Comparison of ENCODE assay signal across 11 cellular contexts in the genomic region with DNA sequence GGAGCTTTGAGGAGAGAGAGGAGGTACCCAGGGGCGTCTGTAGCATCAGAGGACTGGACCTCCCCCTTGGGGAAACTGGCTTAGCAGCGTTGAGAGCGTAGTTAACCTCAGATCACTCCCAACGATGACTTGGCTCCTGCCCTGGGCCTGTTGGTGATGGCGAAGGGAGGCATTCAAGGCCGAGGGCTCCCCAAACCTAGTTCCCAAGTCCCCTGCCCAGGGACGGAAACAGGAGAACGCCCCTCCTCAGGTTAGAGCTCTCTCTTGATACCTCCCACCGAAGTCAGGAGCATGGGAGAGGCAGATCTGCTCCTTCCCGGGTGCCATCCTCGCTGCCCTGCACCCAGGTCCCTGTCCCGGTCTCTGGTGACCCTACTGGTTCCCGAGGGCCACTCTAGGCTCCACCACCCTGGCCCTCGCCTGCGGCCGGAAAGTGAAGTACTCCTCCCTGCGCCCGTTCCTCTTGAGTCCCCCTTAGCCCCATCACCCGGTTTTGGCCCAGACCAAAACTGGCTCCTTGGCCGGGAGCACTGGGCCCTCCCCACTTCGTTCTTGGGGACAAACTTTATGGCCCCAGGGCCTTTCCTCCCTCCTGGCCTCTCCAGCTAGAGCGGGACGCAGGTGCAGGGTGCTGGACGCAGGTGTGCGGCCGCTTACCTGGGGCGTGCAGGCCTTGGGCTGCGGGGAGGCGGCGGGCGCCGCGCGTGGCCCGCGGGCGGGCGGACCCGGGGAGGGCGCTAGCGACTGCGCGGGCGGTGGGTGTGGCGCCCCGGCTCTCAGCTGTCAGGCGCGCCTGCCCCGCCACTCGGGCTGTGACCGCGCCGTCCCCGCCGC. TPM values are rescaled to one million over a fixed set of nuclear protein-coding genes. Genes with fewer than 3 reads are reported as not detected.
A peak's percentile ranks its signal among the peaks of the same experiment; 100 is the strongest.
DNase-seq lines count a peak whose midpoint lies in the region; ATAC-seq and TF ChIP-seq lines count a peak whose summit lies in the region.
"Had no signal": no experiment of that assay in that cellular context is flagged by ENCODE, and none has a peak within 500 bp of the region (broad histone marks: within the 10 kb centered on the region; RNA-seq: fewer than 3 reads in every experiment).

No MANE protein-coding gene starts in this region.

- no peak for DNase-seq in activated T-cell treated with anti-CD3 and anti-CD28 coated beads, Interleukin-2, amount 50 U/mL, for 24 hours
- DNase-seq in activated T-cell treated with anti-CD3 and anti-CD28 coated beads for 4 hours (no peak), NCI-H774 (lab: John Stamatoyannopoulos, UW) (peak; percentile 19), glutamatergic neuron (no peak), NCI-H1436 (lab: John Stamatoyannopoulos, UW) (no peak)
- no peak for DNase-seq in stimulated activated naive B cell treated with anti-CD40 and anti-IgM and Interleukin-4, amounts not matched to agents 10 μg/mL and 1 μg/mL and 100 μg/mL, for 72 hours
- DNase-seq: stimulated activated naive CD4-positive, alpha-beta T cell had no signal

- no peak overlapping the region for H3K27ac Mint-ChIP-seq in activated T-cell treated with anti-CD3 and anti-CD28 coated beads, Interleukin-2, amount 50 U/mL, for 24 hours
- no peak overlapping the region for H3K27ac Mint-ChIP-seq in glutamatergic neuron (ENCODE audit: unreplicated experiment)
- H3K27ac Mint-ChIP-seq in stimulated activated naive B cell treated with anti-CD40 and anti-IgM and Interleukin-4, amounts not matched to agents 10 μg/mL and 1 μg/mL and 100 μg/mL, for 72 hours, result peak overlapping the region; percentile 85

- peak; percentile 12 to 28 for ATAC-seq in stimulated activated naive B cell treated with anti-CD40 and anti-IgM and Interleukin-4, amounts not matched to agents 10 μg/mL and 1 μg/mL and 100 μg/mL, for 72 hours (replicated peaks)
- ATAC-seq in HG02870 (IDR thresholded peaks at IDR 0.05; ENCODE audit: unreplicated experiment) (no peak), HG02981 (IDR thresholded peaks at IDR 0.05; ENCODE audit: unreplicated experiment) (no peak)
- ATAC-seq: right lobe of liver had no signal

- no peaks in the 10 kb centered on the region for H3K9me3 Mint-ChIP-seq in activated T-cell treated with anti-CD3 and anti-CD28 coated beads, Interleukin-2, amount 50 U/mL, for 24 hours
- peaks cover 16% of the 10 kb centered on the region for H3K9me3 Mint-ChIP-seq in glutamatergic neuron (ENCODE audit: unreplicated experiment)
- peaks cover 4 to 8% of the 10 kb centered on the region in 2 donors for H3K9me3 Mint-ChIP-seq in stimulated activated naive B cell treated with anti-CD40 and anti-IgM and Interleukin-4, amounts not matched to agents 10 μg/mL and 1 μg/mL and 100 μg/mL, for 72 hours
- H3K9me3 Mint-ChIP-seq: activated T-helper 2 cell treated with anti-CD3 and anti-CD28 coated beads, Interferon-gamma antibody, Interleukin-2, Interleukin-4, amounts not matched to agents 10 μg/mL and 5 μg/mL and 100 μg/mL, durations not matched to agents 14 hours and 24 hours and 36 hours had no signal

- no peaks in the 10 kb centered on the region for H3K36me3 Mint-ChIP-seq in activated T-cell treated with anti-CD3 and anti-CD28 coated beads, Interleukin-2, amount 50 U/mL, for 24 hours (ENCODE audit: low read depth)
- H3K36me3 Mint-ChIP-seq in glutamatergic neuron (ENCODE audit: unreplicated experiment), result peaks cover 5% of the 10 kb centered on the region
- H3K36me3 Mint-ChIP-seq in stimulated activated naive B cell treated with anti-CD40 and anti-IgM and Interleukin-4, amounts not matched to agents 10 μg/mL and 1 μg/mL and 100 μg/mL, for 72 hours, result peaks cover 13 to 21% of the 10 kb centered on the region in 2 donors

- peaks cover 78% of the 10 kb centered on the region for H3K27me3 Mint-ChIP-seq in activated T-cell treated with anti-CD3 and anti-CD28 coated beads, Interleukin-2, amount 50 U/mL, for 24 hours
- H3K27me3 Mint-ChIP-seq in glutamatergic neuron (ENCODE audit: unreplicated experiment), result peaks cover 37% of the 10 kb centered on the region
- H3K27me3 Mint-ChIP-seq in stimulated activated naive B cell treated with anti-CD40 and anti-IgM and Interleukin-4, amounts not matched to agents 10 μg/mL and 1 μg/mL and 100 μg/mL, for 72 hours, result peaks cover 82 to 84% of the 10 kb centered on the region in 2 donors

- TF ChIP-seq CTCF in glutamatergic neuron (IDR thresholded peaks at IDR 0.05; ENCODE audit: partially characterized antibody, unreplicated experiment), result no peak

- peak overlapping the region; percentile 42 for H3K4me3 Mint-ChIP-seq in activated T-cell treated with anti-CD3 and anti-CD28 coated beads, Interleukin-2, amount 50 U/mL, for 24 hours
- H3K4me3 Mint-ChIP-seq in glutamatergic neuron (ENCODE audit: unreplicated experiment), result peak overlapping the region; percentile 82
- H3K4me3 Mint-ChIP-seq in stimulated activated naive B cell treated with anti-CD40 and anti-IgM and Interleukin-4, amounts not matched to agents 10 μg/mL and 1 μg/mL and 100 μg/mL, for 72 hours, result peak overlapping the region; percentile 51 to 62

- peaks cover 53% of the 10 kb centered on the region for H3K4me1 Mint-ChIP-seq in activated T-cell treated with anti-CD3 and anti-CD28 coated beads, Interleukin-2, amount 50 U/mL, for 24 hours (ENCODE audit: low read depth)
- peaks cover 19% of the 10 kb centered on the region for H3K4me1 Mint-ChIP-seq in glutamatergic neuron (ENCODE audit: low read depth, unreplicated experiment)
- peaks cover 42 to 70% of the 10 kb centered on the region in 2 donors for H3K4me1 Mint-ChIP-seq in stimulated activated naive B cell treated with anti-CD40 and anti-IgM and Interleukin-4, amounts not matched to agents 10 μg/mL and 1 μg/mL and 100 μg/mL, for 72 hours

RNA-seq across cellular contexts. Expression of a gene that starts 2.6 kb away (rescaled TPM):
- total RNA-seq in glutamatergic neuron (ENCODE audit: unreplicated experiment), result 4.0 TPM

RNA-seq across cellular contexts. Expression of a gene that starts 17.1 kb away (rescaled TPM):
- not detected for total RNA-seq in glutamatergic neuron (ENCODE audit: unreplicated experiment)
- total RNA-seq: activated T-helper 2 cell treated with anti-CD3 and anti-CD28 coated beads, Interferon-gamma antibody, Interleukin-2, Interleukin-4, amounts not matched to agents 10 μg/mL and 5 μg/mL and 100 μg/mL, durations not matched to agents 14 hours and 24 hours and 36 hours; right lobe of liver had no signal

Comparison
In these comparisons a context has a peak if more than half of its experiments do, and no peak if none do; other contexts are left out.
1. ATAC-seq: peak in stimulated activated naive B cell treated with anti-CD40 and anti-IgM and Interleukin-4, amounts not matched to agents 10 μg/mL and 1 μg/mL and 100 μg/mL, for 72 hours (2 of 2); none in HG02870 (single experiment) and HG02981 (single experiment).
2. Peak in every context shown above with its lines, with median percentiles within 50 percentile points of each other: H3K4me3 Mint-ChIP-seq.